In genomic region chrX:136708348-136708747, GRCh38 we compare ENCODE assay signal across 9 cellular contexts.
DNase-seq lines count a peak whose midpoint lies in the region; ATAC-seq, FAIRE-seq and TF ChIP-seq lines count a peak whose summit lies in the region.
"Had no signal": no experiment of that assay in that cellular context is flagged by ENCODE, and none has a peak within 500 bp of the region (broad histone marks: within the 10 kb centered on the region; RNA-seq: fewer than 3 reads in every experiment).

No MANE protein-coding gene starts in this region.

- H3K4me1 Mint-ChIP-seq in CD4-positive, CD25-positive, alpha-beta regulatory T cell, result peaks cover 5 to 25% (median 15%) of the 10 kb centered on the region in 4 donors

- H3K9me3 Mint-ChIP-seq in CD4-positive, CD25-positive, alpha-beta regulatory T cell, result no peaks in the 10 kb centered on the region
- H3K9me3 Mint-ChIP-seq: brain had no signal

- peaks cover 11% of the 10 kb centered on the region for H3K36me3 Mint-ChIP-seq in CD4-positive, CD25-positive, alpha-beta regulatory T cell

- TF ChIP-seq CTCF in PC-3 (conservative IDR thresholded peaks at IDR 0.05; ENCODE audit: low read depth, low read length) (peak; percentile 67), kidney (IDR thresholded peaks at IDR 0.05; ENCODE audit: borderline replicate concordance, extremely low read depth, insufficient read depth) (peak; percentile 11), colonic mucosa (IDR thresholded peaks at IDR 0.05) (no peak), suprapubic skin (IDR thresholded peaks at IDR 0.05) (peak in 1 of 2 donors; percentile 7)

- H3K27me3 Mint-ChIP-seq in CD4-positive, CD25-positive, alpha-beta regulatory T cell, result no peaks in the 10 kb centered on the region
- H3K27me3 Mint-ChIP-seq: brain had no signal

- no TSS peak for BruUV-seq in PC-3 (replicated peaks; lab: Mats Ljungman, UMichigan)

- peaks cover 37% of the 10 kb centered on the region for H3K36me3 ChIP-seq in CD4-positive, CD25-positive, alpha-beta regulatory T cell (ENCODE audit: control insufficient read depth, insufficient read depth, low read length)
- no peaks in the 10 kb centered on the region for H3K36me3 ChIP-seq in PC-3 (ENCODE audit: low read depth, low read length)
- no peaks in the 10 kb centered on the region for H3K36me3 ChIP-seq in kidney (ENCODE audit: control insufficient read depth in 1 of 2, insufficient read depth in 2 of 2, low read length in 2 of 2)
- no peaks in the 10 kb centered on the region for H3K36me3 ChIP-seq in colonic mucosa
- H3K36me3 ChIP-seq in suprapubic skin, result no peaks in the 10 kb centered on the region

- no peak overlapping the region for H3K27ac ChIP-seq in CD4-positive, CD25-positive, alpha-beta regulatory T cell (ENCODE audit: insufficient read depth, low read length, poor library complexity, severe bottlenecking)
- H3K27ac ChIP-seq in PC-3 (ENCODE audit: low read length), result no peak overlapping the region
- no peak overlapping the region for H3K27ac ChIP-seq in kidney (ENCODE audit: low read depth in 2 of 2, low read length in 2 of 2)
- no peak overlapping the region for H3K27ac ChIP-seq in colonic mucosa
- H3K27ac ChIP-seq in suprapubic skin, result no peak overlapping the region

- no peak overlapping the region for H2AFZ ChIP-seq in PC-3 (ENCODE audit: low read length)

- intact Hi-C loops in PC-3 (cut with micrococcal nuclease) (no loop called here), kidney (cut with DNase I) (no loop called here), colonic mucosa (cut with DNase I) (no loop called here)

- H3K4me2 ChIP-seq in PC-3 (ENCODE audit: low read length), result no peak overlapping the region

- no peak overlapping the region for H3K4me3 Mint-ChIP-seq in CD4-positive, CD25-positive, alpha-beta regulatory T cell
- H3K4me3 Mint-ChIP-seq: brain had no signal

- no peaks in the 10 kb centered on the region for H3K9me3 ChIP-seq in CD4-positive, CD25-positive, alpha-beta regulatory T cell (ENCODE audit: control insufficient read depth in 2 of 2, low read length in 2 of 2)
- H3K9me3 ChIP-seq in PC-3 (ENCODE audit: low read length) (no peaks in the 10 kb centered on the region), kidney (ENCODE audit: control insufficient read depth in 1 of 2, low read length in 2 of 2) (no peaks in the 10 kb centered on the region), colonic mucosa (no peaks in the 10 kb centered on the region), suprapubic skin (no peaks in the 10 kb centered on the region)

- 50% methylated on average over 1 of the region's 1 CpG for WGBS in suprapubic skin

- CTCF ChIA-PET in PC-3 (lab: Charles Lee), result interaction anchor here (0.5 to 1.2 kb wide), 5 partner anchors 9 to 493 kb away, joined by 3 to 9 read pairs (median 3); no protein-coding TSS in a partner anchor

- H3K9me2 ChIP-seq in PC-3 (replicated peaks; ENCODE audit: low read length), result no peaks in the 10 kb centered on the region

- no peak overlapping the region for H3K4me3 ChIP-seq in CD4-positive, CD25-positive, alpha-beta regulatory T cell (ENCODE audit: low read depth, low read length)
- no peak overlapping the region for H3K4me3 ChIP-seq in PC-3 (ENCODE audit: low read length)
- no peak overlapping the region for H3K4me3 ChIP-seq in kidney (ENCODE audit: low read length in 2 of 2)
- no peak overlapping the region for H3K4me3 ChIP-seq in colonic mucosa
- no peak overlapping the region for H3K4me3 ChIP-seq in suprapubic skin

- H3K27me3 ChIP-seq in CD4-positive, CD25-positive, alpha-beta regulatory T cell (ENCODE audit: control insufficient read depth, insufficient read depth, low read length), result no peaks in the 10 kb centered on the region
- no peaks in the 10 kb centered on the region for H3K27me3 ChIP-seq in PC-3 (ENCODE audit: low read length)
- no peaks in the 10 kb centered on the region for H3K27me3 ChIP-seq in colonic mucosa
- H3K27me3 ChIP-seq in suprapubic skin, result no peaks in the 10 kb centered on the region

- peak in 1 of 3 donors; percentile 42 for DNase-seq in CD4-positive, CD25-positive, alpha-beta regulatory T cell
- DNase-seq in PC-3 (peak; percentile 38), kidney (no peak), colonic mucosa (no peak), suprapubic skin (ENCODE audit: low spot score in 2 of 2) (no peak)
- no peak for DNase-seq in activated CD4-positive, alpha-beta T cell treated with anti-CD3 and anti-CD28 coated beads, Interleukin-2, amount 50 U/mL, for 4 hours

- POLR2A ChIA-PET in PC-3 (lab: Charles Lee; ENCODE audit: unreplicated experiment), result interaction anchor here (0.6 kb wide), 1 partner anchor 488 kb away, joined by 3 read pairs; no protein-coding TSS in a partner anchor

- H3K4me1 ChIP-seq in CD4-positive, CD25-positive, alpha-beta regulatory T cell (ENCODE audit: control insufficient read depth, insufficient read depth, low read length, poor library complexity, severe bottlenecking), result no peaks in the 10 kb centered on the region
- peaks cover 8% of the 10 kb centered on the region for H3K4me1 ChIP-seq in PC-3 (ENCODE audit: insufficient read depth, low read length)
- no peaks in the 10 kb centered on the region for H3K4me1 ChIP-seq in kidney (ENCODE audit: control insufficient read depth in 1 of 2, insufficient read depth in 1 of 2, low read depth in 1 of 2, low read length in 2 of 2)
- no peaks in the 10 kb centered on the region for H3K4me1 ChIP-seq in colonic mucosa
- no peaks in the 10 kb centered on the region for H3K4me1 ChIP-seq in suprapubic skin

- no peak for TF ChIP-seq POLR2A in suprapubic skin (IDR thresholded peaks at IDR 0.05)

- no peaks in the 10 kb centered on the region for H4K20me1 ChIP-seq in PC-3 (ENCODE audit: low read length)

- no peaks in the 10 kb centered on the region for H3K79me2 ChIP-seq in PC-3 (ENCODE audit: low read length)

- no peak overlapping the region for H3K27ac Mint-ChIP-seq in CD4-positive, CD25-positive, alpha-beta regulatory T cell
- H3K27ac Mint-ChIP-seq: brain had no signal

- peak; percentile 55 for ATAC-seq in CD4-positive, CD25-positive, alpha-beta regulatory T cell (ENCODE audit: low read depth in 2 of 2)
- ATAC-seq in GM18868 (IDR thresholded peaks at IDR 0.05; ENCODE audit: unreplicated experiment), result peak; percentile 48
- peak; percentile 43; the same call in 1 of the 2 replicates for ATAC-seq in PC-3
- no peak for ATAC-seq in GM19397 (IDR thresholded peaks at IDR 0.05; ENCODE audit: unreplicated experiment)

- no peak for TF ChIP-seq EP300 in suprapubic skin (IDR thresholded peaks at IDR 0.05)

- no peaks in the 10 kb centered on the region for H3F3A ChIP-seq in PC-3 (ENCODE audit: low read length, unreplicated experiment)

- FAIRE-seq in kidney (lab: Jason Lieb, UNC), result peak; percentile 91

- no peak overlapping the region for H3K9ac ChIP-seq in PC-3 (ENCODE audit: low read length)
- H3K9ac ChIP-seq in kidney (ENCODE audit: low read length in 2 of 2), result no peak overlapping the region
- H3K9ac ChIP-seq in colonic mucosa (ENCODE audit: low read depth in 2 of 2, low read length in 2 of 2), result no peak overlapping the region
